In genomic region chr15:101012326-101013040, GRCh38 we compare ENCODE assay signal across 1 cellular context.
TF ChIP-seq lines count a peak whose summit lies in the region.

No MANE protein-coding gene starts in this region.

TF ChIP-seq in IMR-90, 13 proteins besides CTCF, POLR2A, EP300 and RAD21:
- TF ChIP-seq MAFK (IDR thresholded peaks at IDR 0.05; ENCODE audit: low read depth, low read length) (no peak), USF2 (IDR thresholded peaks at IDR 0.05; ENCODE audit: low read depth, low read length) (no peak), MAZ (IDR thresholded peaks at IDR 0.05; ENCODE audit: borderline replicate concordance, low read depth, low read length) (no peak), BHLHE40 (IDR thresholded peaks at IDR 0.05; ENCODE audit: low read depth, low read length) (no peak), NFE2L2 (IDR thresholded peaks at IDR 0.05; ENCODE audit: low read depth, low read length) (no peak), RFX5 (IDR thresholded peaks at IDR 0.05; ENCODE audit: low read depth, low read length) (no peak)
